8 cellular contexts compared by ENCODE assay signal in genomic region chr2:169824373-169825333, GRCh38. TPM values are rescaled to one million over a fixed set of nuclear protein-coding genes. Genes with fewer than 3 reads are reported as not detected.
DNase-seq lines count a peak whose midpoint lies in the region; ATAC-seq and TF ChIP-seq lines count a peak whose summit lies in the region.

METTL5 (minus strand) TSS chr2:169824905; CDS start chr2:169824597, 308 bp downstream.

- peak; percentile 77 for TF ChIP-seq POLR2A in esophagus muscularis mucosa (IDR thresholded peaks at IDR 0.05; ENCODE audit: low read depth)

- TF ChIP-seq CTCF in esophagus muscularis mucosa (IDR thresholded peaks at IDR 0.05), result peak in 2 of 3 experiments; percentile 97

- 4% methylated on average over 29 of the region's 61 CpGs for WGBS in esophagus muscularis mucosa

- ATAC-seq in GM21529 (IDR thresholded peaks at IDR 0.05; ENCODE audit: unreplicated experiment), result peak; percentile 58

- peak; percentile 72 for DNase-seq in DMS153 treated with DMSO at 0.1 percent for 48 hours (lab: John Stamatoyannopoulos, UW; ENCODE audit: unreplicated experiment)
- peak; percentile 90 to 92 for DNase-seq in activated T-cell treated with anti-CD3 and anti-CD28 coated beads, Interleukin-2, amount 50 U/mL, for 48 hours
- DNase-seq in esophagus muscularis mucosa (ENCODE audit: extremely low spot score), result peak; percentile 93
- DNase-seq in stimulated activated CD8-positive, alpha-beta memory T cell treated with anti-CD3 and anti-CD28 coated beads, Interleukin-7, amount 100 ng/mL, for 4 hours (ENCODE audit: low read depth in 2 of 2), result peak; percentile 33 to 70

- peak within 1 kb of the TSS; percentile 52 to 91 (median 89) for H3K27ac Mint-ChIP-seq in IgD-negative memory B cell

- peak within 1 kb of the TSS; percentile 79 to 89 (median 86) for H3K27ac ChIP-seq in esophagus muscularis mucosa (replicated peaks in 1 of 4)
- peak within 1 kb of the TSS; percentile 85 for H3K27ac ChIP-seq in muscle layer of colon (ENCODE audit: low read depth, low read length)

- H3K4me3 Mint-ChIP-seq in IgD-negative memory B cell, result peak within 1 kb of the TSS; percentile 80 to 98 (median 92)

- H3K4me1 ChIP-seq in esophagus muscularis mucosa, result peaks cover 35 to 58% (median 50%) of the 10 kb centered on the region in 4 donors
- H3K4me1 ChIP-seq in muscle layer of colon (ENCODE audit: insufficient read depth, low read length), result peaks cover 25% of the 10 kb centered on the region

- no peaks in the 10 kb centered on the region for H3K27me3 Mint-ChIP-seq in IgD-negative memory B cell

- no peaks in the 10 kb centered on the region for H3K27me3 ChIP-seq in esophagus muscularis mucosa
- H3K27me3 ChIP-seq in muscle layer of colon (ENCODE audit: control insufficient read depth in 1 of 2, insufficient read depth in 2 of 2, low read length in 2 of 2), result no peaks in the 10 kb centered on the region

- H3K36me3 ChIP-seq in esophagus muscularis mucosa, result peaks cover 0 to 14% (median 2%) of the 10 kb centered on the region in 4 donors
- peaks cover 11% of the 10 kb centered on the region for H3K36me3 ChIP-seq in muscle layer of colon (ENCODE audit: insufficient read depth, low read length)

- no peaks in the 10 kb centered on the region for H3K36me3 Mint-ChIP-seq in IgD-negative memory B cell

- H3K4me3 ChIP-seq in esophagus muscularis mucosa (peak within 1 kb of the TSS; percentile 70 to 92 (median 76)), muscle layer of colon (ENCODE audit: low read depth in 1 of 2, low read length in 2 of 2) (peak within 1 kb of the TSS; percentile 64 to 83)

- no peak for TF ChIP-seq EP300 in esophagus muscularis mucosa (IDR thresholded peaks at IDR 0.05)

- intact Hi-C loops in esophagus muscularis mucosa (cut with DNase I), result loop anchor here (2.0 to 10.0 kb wide), 2 partner anchors 50 to 104 kb away; no protein-coding TSS in a partner anchor

- no peaks in the 10 kb centered on the region for H3K9me3 Mint-ChIP-seq in IgD-negative memory B cell

- H3K4me1 Mint-ChIP-seq in IgD-negative memory B cell, result peaks cover 24 to 45% (median 33%) of the 10 kb centered on the region in 3 donors

- H3K9ac ChIP-seq in muscle layer of colon (ENCODE audit: low read length), result peak within 1 kb of the TSS; percentile 57

- H3K9me3 ChIP-seq in esophagus muscularis mucosa, result no peaks in the 10 kb centered on the region
- no peaks in the 10 kb centered on the region for H3K9me3 ChIP-seq in muscle layer of colon (ENCODE audit: low read length)

TF ChIP-seq in PFSK-1, 5 proteins besides CTCF, POLR2A, EP300 and RAD21:
- TF ChIP-seq TAF1 (IDR thresholded peaks at IDR 0.05; ENCODE audit: borderline replicate concordance, insufficient read depth, low read length) (0 out of 2 replicates have a peak, but pooled peaks have one; percentile 71), POLR2AphosphoS5 (IDR thresholded peaks at IDR 0.05; ENCODE audit: low read depth, low read length) (peak; percentile 82), REST (IDR thresholded peaks at IDR 0.05; ENCODE audit: insufficient read depth in 1 of 2, low read depth in 2 of 2, low read length in 2 of 2) (peak in 1 of 2 experiments; percentile 47; a peak in 1 of 4 replicates), FOXP2 (optimal IDR thresholded peaks at IDR 0.05; ENCODE audit: borderline replicate concordance, extremely low read depth, extremely low read length, insufficient read depth) (peak; percentile 93), SIN3A (IDR thresholded peaks at IDR 0.05; ENCODE audit: borderline replicate concordance, insufficient read depth, low read length) (peak; percentile 25; the same call in 1 of the 2 replicates)
TF ChIP-seq in PFSK-1: peak in this region for 5.

RNA-seq across cellular contexts. Expression of gene METTL5, which starts in this region (rescaled TPM):
- 111 TPM for polyA plus RNA-seq in IgD-negative memory B cell
- 73.2 TPM for polyA plus RNA-seq in PFSK-1 (2012; ENCODE audit: insufficient read length, low read depth)
- 100 to 1,000 TPM in 1 of 4 donors, 10 to 100 TPM in 3; 66.2 to 104 (median 75.2) TPM for total RNA-seq in esophagus muscularis mucosa

Comparison
In these comparisons a context has a peak if more than half of its experiments do, and no peak if none do; other contexts are left out.
1. Peak in every context shown above with its lines: DNase-seq, ATAC-seq, H3K4me3 ChIP-seq and H3K27ac ChIP-seq.